8 cellular contexts compared by ENCODE assay signal in genomic region chr10:96306516-96306915, GRCh38. TPM values are rescaled to one million over a fixed set of nuclear protein-coding genes. Genes with fewer than 3 reads are reported as not detected.
DNase-seq lines count a peak whose midpoint lies in the region; ATAC-seq and TF ChIP-seq lines count a peak whose summit lies in the region.

No MANE protein-coding gene starts in this region.

- H3K9ac ChIP-seq in BLaER1 treated with 17β-estradiol and CSF1 and Interleukin-3, amounts not matched to agents 10 nM and 100 nM = peak overlapping the region; percentile 58 to 86 (median 82)

- H3K4me2 ChIP-seq in BLaER1 treated with 17β-estradiol and CSF1 and Interleukin-3, amounts not matched to agents 10 nM and 100 nM = peak overlapping the region; percentile 82 to 98 (median 94)

- H3K4me3 ChIP-seq in BLaER1 treated with 17β-estradiol and CSF1 and Interleukin-3, amounts not matched to agents 10 nM and 100 nM = peak overlapping the region; percentile 38 to 89 (median 64)

- peaks cover 0 to 17% (median 0%) of the 10 kb centered on the region in 11 experiments; a peak in 2 of 22 replicates for H4K20me1 ChIP-seq in BLaER1 treated with 17β-estradiol and CSF1 and Interleukin-3, amounts not matched to agents 10 nM and 100 nM

- POLR2A ChIA-PET in activated CD4-positive, alpha-beta memory T cell treated with anti-CD3 and anti-CD28 coated beads, Interleukin-2, amount 10 ng/mL, durations not matched to agents 7 days and 5 days (lab: Charles Lee) = no interaction called here

- no peak overlapping the region for H3K4me3 Mint-ChIP-seq in activated CD4-positive, alpha-beta memory T cell treated with anti-CD3 and anti-CD28 coated beads, Interleukin-2, amount 10 ng/mL, durations not matched to agents 7 days and 5 days

- H3K4me1 Mint-ChIP-seq in activated CD4-positive, alpha-beta memory T cell treated with anti-CD3 and anti-CD28 coated beads, Interleukin-2, amount 10 ng/mL, durations not matched to agents 7 days and 5 days = no peaks in the 10 kb centered on the region

- no peaks in the 10 kb centered on the region for H3K36me3 Mint-ChIP-seq in activated CD4-positive, alpha-beta memory T cell treated with anti-CD3 and anti-CD28 coated beads, Interleukin-2, amount 10 ng/mL, durations not matched to agents 7 days and 5 days (ENCODE audit: low read depth)

- no peak for TF ChIP-seq POLR2A in erythroblast (IDR thresholded peaks at IDR 0.05; ENCODE audit: low read length)

- no peaks in the 10 kb centered on the region for H3K9me3 ChIP-seq in BLaER1 treated with 17β-estradiol and CSF1 and Interleukin-3, amounts not matched to agents 10 nM and 100 nM (replicated peaks in 1 of 11)

- no peaks in the 10 kb centered on the region for H3K9me3 Mint-ChIP-seq in activated CD4-positive, alpha-beta memory T cell treated with anti-CD3 and anti-CD28 coated beads, Interleukin-2, amount 10 ng/mL, durations not matched to agents 7 days and 5 days

- CTCF ChIA-PET in activated CD4-positive, alpha-beta memory T cell treated with anti-CD3 and anti-CD28 coated beads, Interleukin-2, amount 10 ng/mL, durations not matched to agents 7 days and 5 days (lab: Charles Lee) = no interaction called here

- H3K27ac Mint-ChIP-seq in activated CD4-positive, alpha-beta memory T cell treated with anti-CD3 and anti-CD28 coated beads, Interleukin-2, amount 10 ng/mL, durations not matched to agents 7 days and 5 days = no peak overlapping the region

- peak; percentile 61 for ATAC-seq in GM19463 (IDR thresholded peaks at IDR 0.05; ENCODE audit: unreplicated experiment)
- ATAC-seq in left lobe of liver = peak; percentile 43

- no peaks in the 10 kb centered on the region for H3K27me3 ChIP-seq in BLaER1 treated with 17β-estradiol and CSF1 and Interleukin-3, amounts not matched to agents 10 nM and 100 nM

- H3K36me3 ChIP-seq in BLaER1 treated with 17β-estradiol and CSF1 and Interleukin-3, amounts not matched to agents 10 nM and 100 nM = peaks cover 0 to 72% (median 0%) of the 10 kb centered on the region in 11 experiments; a peak in 6 of 22 replicates

- peak overlapping the region; percentile 1 to 94 (median 82); a peak in 20 of 22 replicates for H3K27ac ChIP-seq in BLaER1 treated with 17β-estradiol and CSF1 and Interleukin-3, amounts not matched to agents 10 nM and 100 nM

- DNase-seq in RPMI7951 (ENCODE audit: low read depth) = peak; percentile 34
- DNase-seq in left lobe of liver (ENCODE audit: low spot score) = no peak
- no peak for DNase-seq in activated CD4-positive, alpha-beta memory T cell treated with anti-CD3 and anti-CD28 coated beads, Interleukin-2, amount 10 ng/mL, durations not matched to agents 7 days and 5 days
- DNase-seq in UCSD-AML1 (lab: John Stamatoyannopoulos, UW; ENCODE audit: unreplicated experiment) = no peak
- DNase-seq in erythroblast (lab: John Stamatoyannopoulos, UW) = no peak
- DNase-seq in KG1 (lab: John Stamatoyannopoulos, UW) = no peak

- peaks cover 56 to 100% (median 92%) of the 10 kb centered on the region in 10 experiments for H3K4me1 ChIP-seq in BLaER1 treated with 17β-estradiol and CSF1 and Interleukin-3, amounts not matched to agents 10 nM and 100 nM

- peaks cover 52% of the 10 kb centered on the region for H3K27me3 Mint-ChIP-seq in activated CD4-positive, alpha-beta memory T cell treated with anti-CD3 and anti-CD28 coated beads, Interleukin-2, amount 10 ng/mL, durations not matched to agents 7 days and 5 days

RNA-seq across cellular contexts. Expression of gene DNTT, which starts 2.3 kb away (rescaled TPM):
- not detected in 2 replicates for total RNA-seq in RPMI7951 (2014; rRNA removed; shearing (Covaris generic))
- total RNA-seq in left lobe of liver = not detected
- total RNA-seq in activated CD4-positive, alpha-beta memory T cell treated with anti-CD3 and anti-CD28 coated beads, Interleukin-2, amount 10 ng/mL, durations not matched to agents 7 days and 5 days = not detected

RNA-seq across cellular contexts. Expression of gene BLNK, which starts 35.1 kb away (rescaled TPM):
- total RNA-seq in RPMI7951 (2014; rRNA removed; shearing (Covaris generic)) = not detected in 2 replicates
- total RNA-seq in left lobe of liver = 9.3 TPM
- total RNA-seq in activated CD4-positive, alpha-beta memory T cell treated with anti-CD3 and anti-CD28 coated beads, Interleukin-2, amount 10 ng/mL, durations not matched to agents 7 days and 5 days = not detected

RNA-seq across cellular contexts. Expression of gene OPALIN, which starts 52.3 kb away (rescaled TPM):
- not detected in 2 replicates for total RNA-seq in RPMI7951 (2014; rRNA removed; shearing (Covaris generic))
- not detected for total RNA-seq in left lobe of liver
- not detected for total RNA-seq in activated CD4-positive, alpha-beta memory T cell treated with anti-CD3 and anti-CD28 coated beads, Interleukin-2, amount 10 ng/mL, durations not matched to agents 7 days and 5 days
